ENCODE assay signal across 1 cellular context in genomic region chr5:41843456-41844112, GRCh38.
TF ChIP-seq lines count a peak whose summit lies in the region.

No MANE protein-coding gene starts in this region.

TF ChIP-seq in GM23338, 12 proteins besides CTCF, POLR2A, EP300 and RAD21 (continued from another document):
- TF ChIP-seq ZNF462 (CRISPR knock-in tag; IDR thresholded peaks at IDR 0.05) (no peak), NANOG (IDR thresholded peaks at IDR 0.05; ENCODE audit: borderline replicate concordance) (no peak), REST (IDR thresholded peaks at IDR 0.05; ENCODE audit: unreplicated experiment) (no peak), EZH2 (IDR thresholded peaks at IDR 0.05; ENCODE audit: low read depth, unreplicated experiment) (no peak), CREB1 (CRISPR knock-in tag; IDR thresholded peaks at IDR 0.05; ENCODE audit: low read depth) (no peak), JUNB (IDR thresholded peaks at IDR 0.05; ENCODE audit: unreplicated experiment) (no peak), POLR2AphosphoS5 (IDR thresholded peaks at IDR 0.05; ENCODE audit: low read depth) (no peak)
TF ChIP-seq in GM23338: peak in this region for 0.
